ENCODE assay signal across 20 cellular contexts in the genomic region with DNA sequence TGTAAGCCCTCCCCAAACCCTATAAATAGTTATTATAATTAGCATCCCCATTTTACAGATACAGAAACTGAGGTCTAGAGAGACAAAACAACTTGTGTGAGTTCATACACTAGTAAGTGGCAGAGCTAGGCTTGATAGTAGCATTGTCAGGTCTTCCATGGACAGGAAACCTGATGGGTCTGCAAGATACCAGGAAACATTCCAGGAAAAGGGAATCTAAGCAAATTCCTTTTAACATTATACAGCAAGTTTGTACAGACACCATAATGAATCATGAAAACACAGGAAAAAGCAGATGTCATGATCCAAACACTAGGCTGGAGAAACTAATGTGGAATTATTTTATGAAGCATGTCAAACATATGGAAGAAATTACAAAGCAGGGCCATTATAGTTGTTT.
"Had no signal": no experiment of that assay in that cellular context is flagged by ENCODE, and none has a peak within 500 bp of the region (broad histone marks: within the 10 kb centered on the region; RNA-seq: fewer than 3 reads in every experiment).

No MANE protein-coding gene starts in this region.

- H3K27me3 ChIP-seq: neutrophil, tibial nerve, vagina had no signal

- DNase-seq: activated CD4-positive, alpha-beta T cell treated with anti-CD3 and anti-CD28 coated beads for 48 hours; activated CD8-positive, alpha-beta memory T cell treated with anti-CD3 and anti-CD28 coated beads, Interleukin-2, amount 50 U/mL, for 4 hours; activated CD8-positive, alpha-beta T cell treated with anti-CD3 and anti-CD28 coated beads for 36 hours; activated gamma-delta T cell treated with Interleukin-2 at 50 U/mL for 16 hours; activated naive CD8-positive, alpha-beta T cell treated with anti-CD3 and anti-CD28 coated beads for 36 hours; activated T-cell treated with anti-CD3 and anti-CD28 coated beads, Interleukin-2, amount 50 U/mL, for 48 hours; amygdala; cerebellar nuclear complex; effector CD8-positive, alpha-beta T cell; hypothalamus; kidney glomerular epithelial cell; mesendoderm; natural killer cell; stimulated activated CD4-positive, alpha-beta T cell treated with anti-CD3 and anti-CD28 coated beads, Interleukin-4, amount 100 ng/mL, for 1 hour; stimulated activated naive B cell treated with anti-CD40 and anti-IgM and Interleukin-4, amounts not matched to agents 10 μg/mL and 1 μg/mL and 100 μg/mL, for 72 hours; T-helper 2 cell had no signal

- H3K9me3 ChIP-seq: neutrophil, tibial nerve, vagina had no signal

- H3K27ac ChIP-seq: neutrophil, tibial nerve, vagina had no signal

- H3K4me3 ChIP-seq: tibial nerve, vagina had no signal

- H3K4me1 ChIP-seq: tibial nerve, vagina had no signal

- H3K36me3 ChIP-seq: neutrophil, tibial nerve, vagina had no signal

- ATAC-seq: activated CD8-positive, alpha-beta T cell treated with anti-CD3 and anti-CD28 coated beads for 36 hours; natural killer cell; stimulated activated naive B cell treated with anti-CD40 and anti-IgM and Interleukin-4, amounts not matched to agents 10 μg/mL and 1 μg/mL and 100 μg/mL, for 72 hours; WTC11 had no signal
